ENCODE assay signal across 8 cellular contexts in genomic region chr6:90770778-90771177, GRCh38.
"Had no signal": no experiment of that assay in that cellular context is flagged by ENCODE, and none has a peak within 500 bp of the region (broad histone marks: within the 10 kb centered on the region; RNA-seq: fewer than 3 reads in every experiment).

No MANE protein-coding gene starts in this region.

- H3K9ac ChIP-seq: KMS-11 had no signal

- DNase-seq: GOT3, H9, HCEC 1CT, HFFc6, Karpas-422, KBM-7 had no signal

- H3K27ac ChIP-seq: HL-60, KMS-11 had no signal

- H3K4me2 ChIP-seq: KMS-11 had no signal
